In genomic region chr20:34676642-34677373, GRCh38 we compare ENCODE assay signal across 8 cellular contexts. TPM values are rescaled to one million over a fixed set of nuclear protein-coding genes. Genes with fewer than 3 reads are reported as not detected.
DNase-seq lines count a peak whose midpoint lies in the region; ATAC-seq and TF ChIP-seq lines count a peak whose summit lies in the region.

PIGU (minus strand) TSS chr20:34677092; CDS start chr20:34677085, 7 bp downstream.

- no peaks in the 10 kb centered on the region for H3K36me3 ChIP-seq in liver (ENCODE audit: control insufficient read depth in 4 of 4, insufficient read depth in 3 of 4, low read depth in 1 of 4, low read length in 3 of 4)

- H3K4me1 Mint-ChIP-seq in CD14-positive monocyte, result peaks cover 19% of the 10 kb centered on the region

- no peaks in the 10 kb centered on the region for H3K27me3 ChIP-seq in liver (ENCODE audit: control insufficient read depth in 4 of 4, insufficient read depth in 4 of 4, low read length in 3 of 4)

- peaks cover 3 to 11% (median 9%) of the 10 kb centered on the region in 4 donors for H3K4me1 ChIP-seq in liver (ENCODE audit: control insufficient read depth in 4 of 4, insufficient read depth in 4 of 4, low read length in 3 of 4)

- WGBS in liver, result under 1% methylated on average over 64 of the region's 64 CpGs

- H3K9ac ChIP-seq in liver (ENCODE audit: low read depth in 1 of 2, low read length in 2 of 2), result peak within 1 kb of the TSS; percentile 47 to 71

- no peaks in the 10 kb centered on the region for H3K9me3 ChIP-seq in liver (ENCODE audit: control insufficient read depth in 4 of 4, low read length in 3 of 4)

- peak within 1 kb of the TSS; percentile 76 to 98 (median 91) for H3K27ac Mint-ChIP-seq in CD14-positive monocyte

- intact Hi-C loops in CD14-positive monocyte (cut with micrococcal nuclease), result loop anchor here (2.0 to 5.0 kb wide), 2 partner anchors 28 to 35 kb away; partner anchors contain the start of gene TP53INP2 (in 1 of the 2)

- ATAC-seq in GM19372 (IDR thresholded peaks at IDR 0.05; ENCODE audit: low read depth, unreplicated experiment) (peak; percentile 96), HG03558 (IDR thresholded peaks at IDR 0.05; ENCODE audit: extremely low read depth, unreplicated experiment) (peak; percentile 89)

- H3K27me3 Mint-ChIP-seq in CD14-positive monocyte (ENCODE audit: low read depth in 3 of 3), result no peaks in the 10 kb centered on the region

- H3K36me3 Mint-ChIP-seq in CD14-positive monocyte, result no peaks in the 10 kb centered on the region

- peak within 1 kb of the TSS; percentile 86 to 89 for H3K27ac ChIP-seq in liver (ENCODE audit: low read depth in 1 of 2, low read length in 2 of 2)

- DNase-seq in CD14-positive monocyte (ENCODE audit: low spot score) (peak; percentile 92), NCI-H748 treated with DMSO at 0.1 percent for 48 hours (lab: John Stamatoyannopoulos, UW) (peak; percentile 85), dermis blood vessel endothelial cell (peak; percentile 97)
- peak; percentile 93 to 95 for DNase-seq in activated CD4-positive, alpha-beta T cell treated with anti-CD3 and anti-CD28 coated beads, Interleukin-2, amount 50 U/mL, for 4 hours
- peak; percentile 95 for DNase-seq in stimulated activated CD4-positive, alpha-beta T cell treated with anti-CD3 and anti-CD28 coated beads, Interleukin-4, amount 100 ng/mL, for 24 hours

- H3K4me3 ChIP-seq in liver (ENCODE audit: low read depth in 1 of 3, low read length in 3 of 3), result peak within 1 kb of the TSS; percentile 81 to 94 (median 94)

- peak; percentile 51 to 65 for TF ChIP-seq RAD21 in liver (IDR thresholded peaks at IDR 0.05)

- peaks cover 0 to 6% (median 0%) of the 10 kb centered on the region in 7 donors for H3K9me3 Mint-ChIP-seq in CD14-positive monocyte

- H3K4me3 Mint-ChIP-seq in CD14-positive monocyte, result peak within 1 kb of the TSS; percentile 94 to 95

- no peak for TF ChIP-seq CTCF in CD14-positive monocyte (IDR thresholded peaks at IDR 0.05)
- TF ChIP-seq CTCF in liver (IDR thresholded peaks at IDR 0.05; ENCODE audit: low read depth, low read length, missing input control), result peak; percentile 15

TF ChIP-seq in liver, 16 proteins besides CTCF, POLR2A, EP300 and RAD21:
- TF ChIP-seq, protein P1, sequence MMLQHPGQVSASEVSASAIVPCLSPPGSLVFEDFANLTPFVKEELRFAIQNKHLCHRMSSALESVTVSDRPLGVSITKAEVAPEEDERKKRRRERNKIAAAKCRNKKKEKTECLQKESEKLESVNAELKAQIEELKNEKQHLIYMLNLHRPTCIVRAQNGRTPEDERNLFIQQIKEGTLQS (IDR thresholded peaks at IDR 0.05), result no peak
- TF ChIP-seq EGR1 (IDR thresholded peaks at IDR 0.05; ENCODE audit: low read depth in 2 of 2) (no peak), HNF4G (IDR thresholded peaks at IDR 0.05) (no peak), TAF1 (conservative IDR thresholded peaks at IDR 0.05) (peak; percentile 64), RXRA (IDR thresholded peaks at IDR 0.05) (peak; percentile 70 to 89), SP1 (IDR thresholded peaks at IDR 0.05) (peak; percentile 65), HNF4A (conservative IDR thresholded peaks at IDR 0.05) (no peak), JUND (IDR thresholded peaks at IDR 0.05) (peak in 1 of 2 donors; percentile 13), GABPA (IDR thresholded peaks at IDR 0.05 in 1 of 2, conservative IDR thresholded peaks at IDR 0.05 in 1 of 2) (peak in 1 of 2 donors; percentile 72), FOXA1 (IDR thresholded peaks at IDR 0.05) (no peak), NR2F2 (IDR thresholded peaks at IDR 0.05) (no peak), FOXA2 (IDR thresholded peaks at IDR 0.05) (no peak), YY1 (IDR thresholded peaks at IDR 0.05) (peak; percentile 96)
- TF ChIP-seq, protein P2, sequence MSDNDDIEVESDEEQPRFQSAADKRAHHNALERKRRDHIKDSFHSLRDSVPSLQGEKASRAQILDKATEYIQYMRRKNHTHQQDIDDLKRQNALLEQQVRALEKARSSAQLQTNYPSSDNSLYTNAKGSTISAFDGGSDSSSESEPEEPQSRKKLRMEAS (IDR thresholded peaks at IDR 0.05), result peak; percentile 52
- TF ChIP-seq, protein P3, sequence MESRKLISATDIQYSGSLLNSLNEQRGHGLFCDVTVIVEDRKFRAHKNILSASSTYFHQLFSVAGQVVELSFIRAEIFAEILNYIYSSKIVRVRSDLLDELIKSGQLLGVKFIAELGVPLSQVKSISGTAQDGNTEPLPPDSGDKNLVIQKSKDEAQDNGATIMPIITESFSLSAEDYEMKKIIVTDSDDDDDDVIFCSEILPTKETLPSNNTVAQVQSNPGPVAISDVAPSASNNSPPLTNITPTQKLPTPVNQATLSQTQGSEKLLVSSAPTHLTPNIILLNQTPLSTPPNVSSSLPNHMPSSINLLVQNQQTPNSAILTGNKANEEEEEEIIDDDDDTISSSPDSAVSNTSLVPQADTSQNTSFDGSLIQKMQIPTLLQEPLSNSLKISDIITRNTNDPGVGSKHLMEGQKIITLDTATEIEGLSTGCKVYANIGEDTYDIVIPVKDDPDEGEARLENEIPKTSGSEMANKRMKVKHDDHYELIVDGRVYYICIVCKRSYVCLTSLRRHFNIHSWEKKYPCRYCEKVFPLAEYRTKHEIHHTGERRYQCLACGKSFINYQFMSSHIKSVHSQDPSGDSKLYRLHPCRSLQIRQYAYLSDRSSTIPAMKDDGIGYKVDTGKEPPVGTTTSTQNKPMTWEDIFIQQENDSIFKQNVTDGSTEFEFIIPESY (IDR thresholded peaks at IDR 0.05), result no peak
- TF ChIP-seq, protein P4, sequence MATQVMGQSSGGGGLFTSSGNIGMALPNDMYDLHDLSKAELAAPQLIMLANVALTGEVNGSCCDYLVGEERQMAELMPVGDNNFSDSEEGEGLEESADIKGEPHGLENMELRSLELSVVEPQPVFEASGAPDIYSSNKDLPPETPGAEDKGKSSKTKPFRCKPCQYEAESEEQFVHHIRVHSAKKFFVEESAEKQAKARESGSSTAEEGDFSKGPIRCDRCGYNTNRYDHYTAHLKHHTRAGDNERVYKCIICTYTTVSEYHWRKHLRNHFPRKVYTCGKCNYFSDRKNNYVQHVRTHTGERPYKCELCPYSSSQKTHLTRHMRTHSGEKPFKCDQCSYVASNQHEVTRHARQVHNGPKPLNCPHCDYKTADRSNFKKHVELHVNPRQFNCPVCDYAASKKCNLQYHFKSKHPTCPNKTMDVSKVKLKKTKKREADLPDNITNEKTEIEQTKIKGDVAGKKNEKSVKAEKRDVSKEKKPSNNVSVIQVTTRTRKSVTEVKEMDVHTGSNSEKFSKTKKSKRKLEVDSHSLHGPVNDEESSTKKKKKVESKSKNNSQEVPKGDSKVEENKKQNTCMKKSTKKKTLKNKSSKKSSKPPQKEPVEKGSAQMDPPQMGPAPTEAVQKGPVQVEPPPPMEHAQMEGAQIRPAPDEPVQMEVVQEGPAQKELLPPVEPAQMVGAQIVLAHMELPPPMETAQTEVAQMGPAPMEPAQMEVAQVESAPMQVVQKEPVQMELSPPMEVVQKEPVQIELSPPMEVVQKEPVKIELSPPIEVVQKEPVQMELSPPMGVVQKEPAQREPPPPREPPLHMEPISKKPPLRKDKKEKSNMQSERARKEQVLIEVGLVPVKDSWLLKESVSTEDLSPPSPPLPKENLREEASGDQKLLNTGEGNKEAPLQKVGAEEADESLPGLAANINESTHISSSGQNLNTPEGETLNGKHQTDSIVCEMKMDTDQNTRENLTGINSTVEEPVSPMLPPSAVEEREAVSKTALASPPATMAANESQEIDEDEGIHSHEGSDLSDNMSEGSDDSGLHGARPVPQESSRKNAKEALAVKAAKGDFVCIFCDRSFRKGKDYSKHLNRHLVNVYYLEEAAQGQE (IDR thresholded peaks at IDR 0.05), result peak; percentile 19

RNA-seq across cellular contexts. Expression of gene PIGU, which starts in this region (rescaled TPM):
- polyA plus RNA-seq in CD14-positive monocyte, result 10 to 100 TPM; 10.9 to 11.3 TPM
- total RNA-seq in dermis blood vessel endothelial cell, result 7.8 and 8.3 TPM in 2 replicates
- 1 to 10 TPM; 6.4 to 7.2 TPM for total RNA-seq in liver
- polyA plus RNA-seq in liver, result 10 to 100 TPM in 1 of 2 donors, 1 to 10 TPM in 1; 7.2 to 10.0 TPM

Comparison
In these comparisons a context has a peak if more than half of its experiments do, and no peak if none do; other contexts are left out.
1. Peak in every context shown above with its lines: DNase-seq, ATAC-seq, H3K4me3 ChIP-seq and H3K27ac ChIP-seq.